Comparison of ENCODE assay signal across 13 cellular contexts in the genomic region with DNA sequence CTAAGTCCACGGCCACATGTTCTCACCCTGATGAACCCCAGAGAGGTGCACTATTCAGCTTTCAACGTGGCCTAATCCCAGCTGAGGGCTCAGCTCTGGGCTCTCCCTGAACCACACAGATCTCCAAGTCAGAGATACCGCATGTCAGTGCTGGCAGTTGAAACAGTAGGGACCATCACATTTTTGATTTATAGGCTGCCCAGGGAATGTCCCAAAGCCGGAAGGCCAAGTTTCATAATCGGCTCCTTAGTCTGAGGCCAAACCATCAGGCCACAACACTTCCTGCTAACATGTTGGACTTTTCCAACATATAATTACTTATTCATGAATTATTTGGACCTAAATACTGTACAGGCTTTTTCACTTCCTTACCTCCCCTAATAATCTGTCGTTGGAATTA.
A peak's percentile ranks its signal among the peaks of the same experiment; 100 is the strongest.
DNase-seq lines count a peak whose midpoint lies in the region; ATAC-seq and TF ChIP-seq lines count a peak whose summit lies in the region.
"Had no signal": no experiment of that assay in that cellular context is flagged by ENCODE, and none has a peak within 500 bp of the region (broad histone marks: within the 10 kb centered on the region; RNA-seq: fewer than 3 reads in every experiment).

No MANE protein-coding gene starts in this region.

- TF ChIP-seq CTCF in colonic mucosa (IDR thresholded peaks at IDR 0.05): no peak
- TF ChIP-seq CTCF in lower lobe of right lung (IDR thresholded peaks at IDR 0.05): no peak

- H3K27ac ChIP-seq in colonic mucosa (no peak overlapping the region), lower lobe of right lung (no peak overlapping the region)
- H3K27ac ChIP-seq: HL-60, thyroid gland had no signal

- H3K9ac ChIP-seq in colonic mucosa (ENCODE audit: low read depth in 2 of 2, low read length in 2 of 2): no peak overlapping the region

- no peaks in the 10 kb centered on the region for H3K27me3 ChIP-seq in colonic mucosa
- H3K27me3 ChIP-seq in lower lobe of right lung (ENCODE audit: low read depth): no peaks in the 10 kb centered on the region
- H3K27me3 ChIP-seq: thyroid gland had no signal

- ATAC-seq in lower lobe of right lung (peak; percentile 29 to 46), GM19467 (IDR thresholded peaks at IDR 0.05; ENCODE audit: unreplicated experiment) (no peak)
- ATAC-seq: HCT116 had no signal

- H3K9me3 ChIP-seq in colonic mucosa: no peaks in the 10 kb centered on the region
- H3K9me3 ChIP-seq in lower lobe of right lung: no peaks in the 10 kb centered on the region
- H3K9me3 ChIP-seq: thyroid gland had no signal

- H3K4me1 ChIP-seq in colonic mucosa (no peaks in the 10 kb centered on the region), lower lobe of right lung (peaks cover 16% of the 10 kb centered on the region)

- intact Hi-C loops in colonic mucosa (cut with DNase I) (no loop called here), lower lobe of right lung (cut with DNase I) (no loop called here)

- peak; percentile 42 for DNase-seq in AG20443 (ENCODE audit: low spot score)
- DNase-seq in MV-4-11 (lab: John Stamatoyannopoulos, UW): peak; percentile 87
- DNase-seq in colonic mucosa: peak; percentile 22
- DNase-seq in lower lobe of right lung: no peak
- no peak for DNase-seq in NCI-H345 treated with DMSO at 0.1 percent for 48 hours (lab: John Stamatoyannopoulos, UW; ENCODE audit: unreplicated experiment)
- DNase-seq in NOMO-1 treated with DMSO at 0.1 percent for 48 hours (lab: John Stamatoyannopoulos, UW; ENCODE audit: unreplicated experiment): no peak
- DNase-seq in NCI-H524 treated with DMSO at 0.1 percent for 48 hours (lab: John Stamatoyannopoulos, UW): no peak
- DNase-seq: activated CD4-positive, alpha-beta T cell treated with anti-CD3 and anti-CD28 coated beads for 1 hour; NCI-H2171 had no signal

- H3K4me3 ChIP-seq in colonic mucosa (no peak overlapping the region), lower lobe of right lung (no peak overlapping the region)
- H3K4me3 ChIP-seq: thyroid gland had no signal

- no peaks in the 10 kb centered on the region for H3K36me3 ChIP-seq in colonic mucosa
- H3K36me3 ChIP-seq in lower lobe of right lung: no peaks in the 10 kb centered on the region
- H3K36me3 ChIP-seq: thyroid gland had no signal

Comparison
In these comparisons a context has a peak if more than half of its experiments do, and no peak if none do; other contexts are left out.
1. DNase-seq: peak in AG20443 (single experiment), MV-4-11 (single experiment) and colonic mucosa (single experiment); none in lower lobe of right lung (single experiment), NCI-H345 treated with DMSO at 0.1 percent for 48 hours (single experiment), NOMO-1 treated with DMSO at 0.1 percent for 48 hours (single experiment) and NCI-H524 treated with DMSO at 0.1 percent for 48 hours (single experiment).